10 cellular contexts compared by ENCODE assay signal in the genomic region with DNA sequence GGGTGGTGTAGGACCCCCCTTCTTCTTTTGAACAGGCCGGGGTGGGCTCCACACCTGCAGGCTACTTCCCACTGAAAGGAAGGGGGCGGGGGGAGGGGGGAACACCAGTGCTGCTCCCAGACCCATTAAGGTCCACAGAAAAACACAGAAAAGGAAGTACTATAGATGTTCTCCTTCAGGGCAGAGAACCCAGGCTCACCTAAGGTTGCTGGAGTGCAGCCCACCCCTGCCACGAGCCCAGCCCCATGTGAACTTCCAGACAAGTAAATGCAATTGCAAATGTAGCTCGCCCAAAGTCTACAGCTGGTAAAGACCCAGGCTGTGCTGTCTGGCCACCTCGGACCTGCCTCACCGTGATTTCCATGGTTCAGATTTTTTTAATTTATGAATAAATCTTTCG. TPM values are rescaled to one million over a fixed set of nuclear protein-coding genes. Genes with fewer than 3 reads are reported as not detected.
A peak's percentile ranks its signal among the peaks of the same experiment; 100 is the strongest.
DNase-seq lines count a peak whose midpoint lies in the region; ATAC-seq, FAIRE-seq and TF ChIP-seq lines count a peak whose summit lies in the region.
"Not testable (repeated sequence)": the region's sequence is repeated elsewhere in the genome, so short reads cannot be mapped to it uniquely, and the experiment has no call there.
"Had no signal": no experiment of that assay in that cellular context is flagged by ENCODE, and none has a peak within 500 bp of the region (broad histone marks: within the 10 kb centered on the region; RNA-seq: fewer than 3 reads in every experiment).

No MANE protein-coding gene starts in this region.

- H3K36me3 ChIP-seq in mammary epithelial cell (ENCODE audit: insufficient read depth, low read length); hepatocyte (replicated peaks; ENCODE audit: insufficient read depth, low read depth): not testable (repeated sequence)

- not testable (repeated sequence) for H3K4me1 Mint-ChIP-seq in Calu3 (ENCODE audit: low read depth, unreplicated experiment); stimulated activated naive B cell treated with anti-CD40 and anti-IgM and Interleukin-4, amounts not matched to agents 10 μg/mL and 1 μg/mL and 100 μg/mL, for 72 hours
- H3K4me1 Mint-ChIP-seq in WTC11 = peaks cover 36% of the 10 kb centered on the region
- peaks cover 55% of the 10 kb centered on the region for H3K4me1 Mint-ChIP-seq in activated T-cell treated with anti-CD3 and anti-CD28 coated beads, Interleukin-2, amount 50 U/mL, for 72 hours (ENCODE audit: low read depth)

- H2AFZ ChIP-seq in mammary epithelial cell (ENCODE audit: low read depth, low read length) = peak overlapping the region; percentile 88
- not testable (repeated sequence) for H2AFZ ChIP-seq in hepatocyte

- not testable (repeated sequence) for H3K4me3 Mint-ChIP-seq in Calu3 (ENCODE audit: low read depth, unreplicated experiment); WTC11; stimulated activated naive B cell treated with anti-CD40 and anti-IgM and Interleukin-4, amounts not matched to agents 10 μg/mL and 1 μg/mL and 100 μg/mL, for 72 hours
- H3K4me3 Mint-ChIP-seq in activated T-cell treated with anti-CD3 and anti-CD28 coated beads, Interleukin-2, amount 50 U/mL, for 72 hours = peak overlapping the region; percentile 34 to 56

- intact Hi-C loops in Calu3 (cut with micrococcal nuclease; ENCODE audit: unreplicated experiment); mammary epithelial cell (cut with micrococcal nuclease): not testable (repeated sequence)

- peak; percentile 14 to 15; a peak in 2 of 6 replicates for ATAC-seq in A549
- ATAC-seq in WTC11 = peak; percentile 26
- ATAC-seq in activated T-cell treated with anti-CD3 and anti-CD28 coated beads, Interleukin-2, amount 50 U/mL, for 72 hours (replicated peaks in 1 of 2) = not testable (repeated sequence)
- peak; percentile 41 to 51 for ATAC-seq in stimulated activated naive B cell treated with anti-CD40 and anti-IgM and Interleukin-4, amounts not matched to agents 10 μg/mL and 1 μg/mL and 100 μg/mL, for 72 hours (replicated peaks)

- H3K9me2 ChIP-seq in hepatocyte (replicated peaks; ENCODE audit: insufficient read depth) = not testable (repeated sequence)

- H3K9ac ChIP-seq in mammary epithelial cell (ENCODE audit: insufficient read depth, low read length) = not testable (repeated sequence)

- not testable (repeated sequence) for TF ChIP-seq RAD21 in A549 (conservative IDR thresholded peaks at IDR 0.05 in 1 of 2, IDR thresholded peaks at IDR 0.05 in 1 of 2)

- H3K27ac ChIP-seq in A549 (peak overlapping the region; percentile 70 to 85; a peak in 5 of 6 replicates), hepatocyte (peak overlapping the region; percentile 37)
- not testable (repeated sequence) for H3K27ac ChIP-seq in mammary epithelial cell (ENCODE audit: insufficient read depth, low read depth, low read length)

- WGBS in A549 (ENCODE audit: missing lambda C conversion rate) = 59% methylated on average over 5 of the region's 7 CpGs
- 60% methylated on average over 2 of the region's 7 CpGs for WGBS in mammary epithelial cell (ENCODE audit: low coverage, missing lambda C conversion rate)
- 85% methylated on average over 5 of the region's 7 CpGs for WGBS in hepatocyte (ENCODE audit: low lambda C conversion rate, missing lambda C conversion rate)

- not testable (repeated sequence) for TF ChIP-seq EP300 in A549 (IDR thresholded peaks at IDR 0.05)

- H3K36me3 Mint-ChIP-seq in Calu3 (ENCODE audit: insufficient read depth, unreplicated experiment); WTC11; activated T-cell treated with anti-CD3 and anti-CD28 coated beads, Interleukin-2, amount 50 U/mL, for 72 hours (ENCODE audit: insufficient read depth in 2 of 2); stimulated activated naive B cell treated with anti-CD40 and anti-IgM and Interleukin-4, amounts not matched to agents 10 μg/mL and 1 μg/mL and 100 μg/mL, for 72 hours: not testable (repeated sequence)

- H3K27me3 ChIP-seq in mammary epithelial cell (ENCODE audit: insufficient read depth, low read length); hepatocyte: not testable (repeated sequence)

- peaks cover 13% of the 10 kb centered on the region for H3K27me3 Mint-ChIP-seq in Calu3 (ENCODE audit: unreplicated experiment)
- not testable (repeated sequence) for H3K27me3 Mint-ChIP-seq in WTC11 (ENCODE audit: low read depth); activated T-cell treated with anti-CD3 and anti-CD28 coated beads, Interleukin-2, amount 50 U/mL, for 72 hours (ENCODE audit: low read depth)
- H3K27me3 Mint-ChIP-seq in stimulated activated naive B cell treated with anti-CD40 and anti-IgM and Interleukin-4, amounts not matched to agents 10 μg/mL and 1 μg/mL and 100 μg/mL, for 72 hours = peaks cover 6 to 11% of the 10 kb centered on the region in 2 donors

- TSS peak; percentile 65 for BruUV-seq in Calu3 (replicated peaks; lab: Mats Ljungman, UMichigan)
- not testable (repeated sequence) for BruUV-seq in mammary epithelial cell (replicated peaks; lab: Mats Ljungman, UMichigan)

- POLR2A ChIA-PET in A549 (lab: Yijun Ruan, JAX); WTC11 (lab: Charles Lee): not testable (repeated sequence)

- H3K9me3 ChIP-seq in A549; mammary epithelial cell (replicated peaks; ENCODE audit: insufficient read depth, low read length); hepatocyte (ENCODE audit: low read depth): not testable (repeated sequence)

- CTCF ChIA-PET in A549 (lab: Yijun Ruan, JAX); Calu3 (lab: Charles Lee); WTC11 (lab: Charles Lee); mammary epithelial cell (lab: Charles Lee; ENCODE audit: low non-redundant PET): not testable (repeated sequence)

- not testable (repeated sequence) for H3K79me2 ChIP-seq in mammary epithelial cell (ENCODE audit: insufficient read depth, low read length); hepatocyte

- in situ Hi-C loops in mammary epithelial cell (cut with MboI; ENCODE audit: low sequenced_read_pairs in 2 of 2) = not testable (repeated sequence)

- not testable (repeated sequence) for H3K9me3 Mint-ChIP-seq in Calu3 (ENCODE audit: low read depth, unreplicated experiment); WTC11; activated T-cell treated with anti-CD3 and anti-CD28 coated beads, Interleukin-2, amount 50 U/mL, for 72 hours; stimulated activated naive B cell treated with anti-CD40 and anti-IgM and Interleukin-4, amounts not matched to agents 10 μg/mL and 1 μg/mL and 100 μg/mL, for 72 hours

- not testable (repeated sequence) for H3K27ac Mint-ChIP-seq in Calu3 (ENCODE audit: unreplicated experiment); WTC11; activated T-cell treated with anti-CD3 and anti-CD28 coated beads, Interleukin-2, amount 50 U/mL, for 72 hours; stimulated activated naive B cell treated with anti-CD40 and anti-IgM and Interleukin-4, amounts not matched to agents 10 μg/mL and 1 μg/mL and 100 μg/mL, for 72 hours

- H4K20me1 ChIP-seq in mammary epithelial cell (ENCODE audit: insufficient read depth, low read length); hepatocyte (ENCODE audit: insufficient read depth, poor library complexity, severe bottlenecking): not testable (repeated sequence)

- not testable (repeated sequence) for H3K4me3 ChIP-seq in A549; NB4 (ENCODE audit: low read depth, low read length); mammary epithelial cell (replicated peaks in 1 of 3; ENCODE audit: insufficient read depth in 1 of 3, low read depth in 2 of 3, low read length in 3 of 3); hepatocyte

- TF ChIP-seq POLR2A in A549 (IDR thresholded peaks at IDR 0.05; ENCODE audit: low read length); NB4 (IDR thresholded peaks at IDR 0.05; ENCODE audit: extremely low read depth, insufficient read length): not testable (repeated sequence)

- H3K4me1 ChIP-seq in A549 = peaks cover 13% of the 10 kb centered on the region
- H3K4me1 ChIP-seq in mammary epithelial cell (ENCODE audit: insufficient read depth, low read length); hepatocyte (ENCODE audit: insufficient read depth): not testable (repeated sequence)

- not testable (repeated sequence) for TF ChIP-seq CTCF in A549 (IDR thresholded peaks at IDR 0.05); Calu3 (IDR thresholded peaks at IDR 0.05; ENCODE audit: unreplicated experiment); NB4 (IDR thresholded peaks at IDR 0.05; ENCODE audit: low read depth, low read length); WTC11 (IDR thresholded peaks at IDR 0.05); mammary epithelial cell (conservative IDR thresholded peaks at IDR 0.05 in 1 of 2, IDR thresholded peaks at IDR 0.05 in 1 of 2; ENCODE audit: extremely low read depth in 1 of 2, insufficient read depth in 1 of 2, low read depth in 1 of 2, low read length in 2 of 2); hepatocyte (IDR thresholded peaks at IDR 0.05; ENCODE audit: poor library complexity)

- not testable (repeated sequence) for FAIRE-seq in A549 (lab: Jason Lieb, UNC)

- DNase-seq in A549 (ENCODE audit: low read depth in 1 of 2, low spot score in 1 of 2); Calu3; WTC11 (ENCODE audit: low spot score); activated T-cell treated with anti-CD3 and anti-CD28 coated beads, Interleukin-2, amount 50 U/mL, for 72 hours; mammary epithelial cell; hepatocyte (ENCODE audit: low spot score); stimulated activated naive B cell treated with anti-CD40 and anti-IgM and Interleukin-4, amounts not matched to agents 10 μg/mL and 1 μg/mL and 100 μg/mL, for 72 hours: not testable (repeated sequence)
- DNase-seq in NB4 (ENCODE audit: low read depth) = peak; percentile 41

- H3K4me2 ChIP-seq in A549 = peak overlapping the region; percentile 83
- not testable (repeated sequence) for H3K4me2 ChIP-seq in mammary epithelial cell (ENCODE audit: insufficient read depth, low read depth, low read length); hepatocyte

- dilution Hi-C loops in mammary epithelial cell (cut with HindIII; ENCODE audit: low sequenced_read_pairs) = not testable (repeated sequence)

RNA-seq across cellular contexts. Expression of a gene that starts 24.0 kb away (rescaled TPM):
- polyA plus RNA-seq in A549 (2011; rRNA removed) (not detected in 2 replicates), A549 (2017; fragmentation: RNase III; extraction: RNeasy Plus Mini Kit Qiagen cat#74134 plus additional on column Dnase treatment) (not detected in 3 replicates), mammary epithelial cell (not detected), hepatocyte (1.1 and 3.0 TPM in 2 replicates)
- not detected in 2 replicates for polyA plus RNA-seq in A549 (2012; cell fraction: cytosol; rRNA removed)
- not detected in 2 replicates for polyA plus RNA-seq in A549 (2012; cell fraction: nucleus; rRNA removed)
- polyA minus RNA-seq in A549 (2011; rRNA and poly(A)+ RNA removed) = not detected in 2 replicates
- total RNA-seq in Calu3 (2022) (not detected in 2 replicates), WTC11 (2021) (0.70 to 0.73 TPM (median 0.71 TPM) in 3 replicates), mammary epithelial cell (not detected), hepatocyte (1.00 and 1.5 TPM in 2 replicates)
- total RNA-seq in activated T-cell treated with anti-CD3 and anti-CD28 coated beads, Interleukin-2, amount 50 U/mL, for 72 hours = 10 to 100 TPM; 71.2 to 79.3 TPM
- polyA minus RNA-seq in mammary epithelial cell = not detected
- total RNA-seq: LHCN-M2 had no signal
- polyA plus RNA-seq: AG04450 had no signal

RNA-seq across cellular contexts. Expression of a gene that starts 47.0 kb away (rescaled TPM):
- polyA plus RNA-seq in A549 (2011; rRNA removed) (0.29 and 0.40 TPM in 2 replicates), A549 (2017; fragmentation: RNase III; extraction: RNeasy Plus Mini Kit Qiagen cat#74134 plus additional on column Dnase treatment) (0.10 to 0.25 TPM (median 0.22 TPM) in 3 replicates), mammary epithelial cell (0.15 TPM), hepatocyte (0.21 TPM in 1 of 2 replicates, not detected in the other)
- polyA plus RNA-seq in A549 (2012; cell fraction: cytosol; rRNA removed) = 0.06 and 0.07 TPM in 2 replicates
- polyA plus RNA-seq in A549 (2012; cell fraction: nucleus; rRNA removed) = 0.07 and 0.12 TPM in 2 replicates
- polyA minus RNA-seq in A549 (2011; rRNA and poly(A)+ RNA removed) = 0.08 and 0.24 TPM in 2 replicates
- total RNA-seq in Calu3 (2022) (0.20 and 0.31 TPM in 2 replicates), WTC11 (2021) (0.27 to 0.44 TPM (median 0.30 TPM) in 3 replicates), mammary epithelial cell (under 1 TPM; 0.17 to 0.56 TPM), hepatocyte (0.33 TPM in 1 of 2 replicates, not detected in the other)
- total RNA-seq in activated T-cell treated with anti-CD3 and anti-CD28 coated beads, Interleukin-2, amount 50 U/mL, for 72 hours = 100 to 1,000 TPM; 180 to 222 TPM
- not detected for polyA minus RNA-seq in mammary epithelial cell
- total RNA-seq: LHCN-M2 had no signal
- polyA plus RNA-seq: AG04450 had no signal

Comparison
In these comparisons a context has a peak if more than half of its experiments do, and no peak if none do; other contexts are left out.
1. RNA of a gene that starts 24.0 kb away (total RNA-seq): 71.2 to 79.3 TPM in activated T-cell treated with anti-CD3 and anti-CD28 coated beads, Interleukin-2, amount 50 U/mL, for 72 hours; 1.00 to 1.5 TPM in hepatocyte, 0.70 to 0.73 TPM in WTC11, not detected in Calu3 and not detected in mammary epithelial cell; every median in the first group is over 10 times any median in the second.
2. RNA of a gene that starts 47.0 kb away (total RNA-seq): 180 to 222 TPM in activated T-cell treated with anti-CD3 and anti-CD28 coated beads, Interleukin-2, amount 50 U/mL, for 72 hours; 0.17 to 0.56 TPM in mammary epithelial cell, 0.27 to 0.44 TPM in WTC11, 0.33 TPM in hepatocyte and 0.20 to 0.31 TPM in Calu3; every median in the first group is over 100 times any median in the second.